Comparison of ENCODE assay signal across 8 cellular contexts in genomic region chr1:9294910-9295636, GRCh38. TPM values are rescaled to one million over a fixed set of nuclear protein-coding genes. Genes with fewer than 3 reads are reported as not detected.
DNase-seq lines count a peak whose midpoint lies in the region; ATAC-seq and TF ChIP-seq lines count a peak whose summit lies in the region.

No MANE protein-coding gene starts in this region.

- H3K4me2 ChIP-seq in skeletal muscle satellite cell (ENCODE audit: low read length), result peak overlapping the region; percentile 85

- peaks cover 6% of the 10 kb centered on the region for H3K4me1 Mint-ChIP-seq in activated CD4-positive, alpha-beta T cell treated with anti-CD3 and anti-CD28 coated beads, Interleukin-2, amount 10 ng/mL, durations not matched to agents 7 days and 5 days

- no peaks in the 10 kb centered on the region for H3K9me3 Mint-ChIP-seq in activated CD4-positive, alpha-beta T cell treated with anti-CD3 and anti-CD28 coated beads, Interleukin-2, amount 10 ng/mL, durations not matched to agents 7 days and 5 days

- no peaks in the 10 kb centered on the region for H3K27me3 Mint-ChIP-seq in activated CD4-positive, alpha-beta T cell treated with anti-CD3 and anti-CD28 coated beads, Interleukin-2, amount 10 ng/mL, durations not matched to agents 7 days and 5 days

- peak; percentile 30 for DNase-seq in activated CD4-positive, alpha-beta T cell treated with anti-CD3 and anti-CD28 coated beads, Interleukin-2, amount 10 ng/mL, durations not matched to agents 7 days and 5 days
- no peak for DNase-seq in activated CD4-positive, alpha-beta T cell treated with anti-CD3 and anti-CD28 coated beads for 4 hours
- peak in 1 of 2 experiments; percentile 50 for DNase-seq in SJSA1 (ENCODE audit: low read depth in 1 of 2, low spot score in 2 of 2)
- DNase-seq in foreskin fibroblast, result peak; percentile 53 to 74
- DNase-seq in SHP77 treated with DMSO at 0.1 percent for 48 hours (lab: John Stamatoyannopoulos, UW), result no peak

- peaks cover 24% of the 10 kb centered on the region for H3K36me3 ChIP-seq in SJSA1
- H3K36me3 ChIP-seq in skeletal muscle satellite cell (ENCODE audit: insufficient read depth, low read length), result peaks cover 4% of the 10 kb centered on the region

- H3K27me3 ChIP-seq in SJSA1 (replicated peaks) (no peaks in the 10 kb centered on the region), skeletal muscle satellite cell (ENCODE audit: control insufficient read depth, insufficient read depth, low read length) (no peaks in the 10 kb centered on the region)

- ATAC-seq in GM21515 (IDR thresholded peaks at IDR 0.05; ENCODE audit: unreplicated experiment), result no peak
- no peak for ATAC-seq in HG02678 (IDR thresholded peaks at IDR 0.05; ENCODE audit: unreplicated experiment)

- no peak overlapping the region for H3K4me3 Mint-ChIP-seq in activated CD4-positive, alpha-beta T cell treated with anti-CD3 and anti-CD28 coated beads, Interleukin-2, amount 10 ng/mL, durations not matched to agents 7 days and 5 days

- H3K36me3 Mint-ChIP-seq in activated CD4-positive, alpha-beta T cell treated with anti-CD3 and anti-CD28 coated beads, Interleukin-2, amount 10 ng/mL, durations not matched to agents 7 days and 5 days (ENCODE audit: low read depth), result no peaks in the 10 kb centered on the region

- peaks cover 62% of the 10 kb centered on the region for H3K4me1 ChIP-seq in SJSA1 (replicated peaks)
- peaks cover 40% of the 10 kb centered on the region for H3K4me1 ChIP-seq in skeletal muscle satellite cell (ENCODE audit: control insufficient read depth, insufficient read depth, low read length)

- H3K27ac ChIP-seq in SJSA1, result no peak overlapping the region; the same call in 1 of the 2 replicates

- POLR2A ChIA-PET in activated CD4-positive, alpha-beta T cell treated with anti-CD3 and anti-CD28 coated beads, Interleukin-2, amount 10 ng/mL, durations not matched to agents 7 days and 5 days (lab: Charles Lee), result no interaction called here

- H3K4me3 ChIP-seq in SJSA1 (peak overlapping the region; percentile 86), foreskin fibroblast (ENCODE audit: low read depth in 1 of 2, low read length in 2 of 2) (peak overlapping the region; percentile 86 to 92), skeletal muscle satellite cell (ENCODE audit: low read length) (peak overlapping the region; percentile 98)

- CTCF ChIA-PET in activated CD4-positive, alpha-beta T cell treated with anti-CD3 and anti-CD28 coated beads, Interleukin-2, amount 10 ng/mL, durations not matched to agents 7 days and 5 days (lab: Charles Lee), result interaction anchor here (1.4 kb wide), 1 partner anchor 196 kb away, joined by 3 read pairs; no protein-coding TSS in a partner anchor

- no peaks in the 10 kb centered on the region for H3K9me3 ChIP-seq in SJSA1 (replicated peaks)
- H3K9me3 ChIP-seq in skeletal muscle satellite cell (replicated peaks; ENCODE audit: low read length), result no peaks in the 10 kb centered on the region

- H3K27ac Mint-ChIP-seq in activated CD4-positive, alpha-beta T cell treated with anti-CD3 and anti-CD28 coated beads, Interleukin-2, amount 10 ng/mL, durations not matched to agents 7 days and 5 days, result peak overlapping the region; percentile 42

- H3K9ac ChIP-seq in skeletal muscle satellite cell (ENCODE audit: low read depth, low read length), result peak overlapping the region; percentile 49

- peak; percentile 38 for TF ChIP-seq CTCF in foreskin fibroblast (IDR thresholded peaks at IDR 0.05; ENCODE audit: low read depth, low read length)

RNA-seq across cellular contexts. Expression of gene SPSB1, which starts 2.4 kb away (rescaled TPM):
- 1 to 10 TPM; 4.8 to 6.6 TPM for total RNA-seq in activated CD4-positive, alpha-beta T cell treated with anti-CD3 and anti-CD28 coated beads, Interleukin-2, amount 10 ng/mL, durations not matched to agents 7 days and 5 days
- total RNA-seq in SJSA1 (2014; rRNA removed; shearing (Covaris generic)), result 16.2 and 24.4 TPM in 2 replicates
- total RNA-seq in skeletal muscle satellite cell (2012; rRNA removed), result 8.6 and 11.4 TPM in 2 replicates

Comparison
In these comparisons a context has a peak if more than half of its experiments do, and no peak if none do; other contexts are left out.
1. DNase-seq: peak in activated CD4-positive, alpha-beta T cell treated with anti-CD3 and anti-CD28 coated beads, Interleukin-2, amount 10 ng/mL, durations not matched to agents 7 days and 5 days (single experiment) and foreskin fibroblast (2 of 2); none in activated CD4-positive, alpha-beta T cell treated with anti-CD3 and anti-CD28 coated beads for 4 hours (0 of 2) and SHP77 treated with DMSO at 0.1 percent for 48 hours (single experiment).
2. Peak in every context shown above with its lines, with median percentiles within 50 percentile points of each other: H3K4me3 ChIP-seq.